ENCODE assay signal across 1 cellular context in the genomic region with DNA sequence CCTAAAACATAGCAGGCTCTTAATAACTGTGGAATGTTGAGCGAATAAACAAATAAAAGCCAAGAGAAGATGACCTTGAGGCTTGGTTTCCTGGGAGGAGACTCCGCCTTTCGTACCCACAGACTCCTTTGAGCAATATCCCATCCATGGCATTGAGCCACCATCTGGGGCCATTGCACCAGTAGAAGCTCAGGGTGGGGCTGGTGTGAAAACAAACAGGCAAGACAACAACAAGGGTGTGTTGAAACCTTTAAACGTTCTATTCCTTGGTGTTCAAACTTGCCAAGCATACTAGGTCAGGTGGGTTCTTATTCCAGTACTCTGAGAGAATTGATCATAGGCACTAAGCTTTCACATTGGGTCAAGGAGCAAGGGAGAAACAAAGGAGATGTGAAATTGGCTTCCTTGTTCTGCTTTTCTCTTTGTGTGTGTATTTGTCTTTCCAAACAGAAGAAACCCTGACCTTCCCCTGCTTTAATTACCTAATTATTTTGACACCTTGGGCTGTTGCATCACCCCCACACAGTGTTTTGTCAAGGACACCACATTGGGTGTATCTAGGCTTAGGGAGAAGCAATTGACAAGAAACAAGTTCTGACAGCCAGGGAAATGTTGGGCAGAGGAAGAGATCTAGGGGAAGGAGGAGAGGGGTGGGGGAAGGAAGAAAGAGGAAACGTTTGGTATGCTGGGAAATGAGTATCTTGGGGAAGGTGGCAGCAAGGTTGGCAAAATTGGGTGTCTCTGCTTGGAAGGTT.
TF ChIP-seq lines count a peak whose summit lies in the region.

No MANE protein-coding gene starts in this region.

TF ChIP-seq in GM23338, 12 proteins besides CTCF, POLR2A, EP300 and RAD21 (continued from another document):
- no peak for TF ChIP-seq ZNF462 (CRISPR knock-in tag; IDR thresholded peaks at IDR 0.05)
- TF ChIP-seq EZH2 (IDR thresholded peaks at IDR 0.05; ENCODE audit: low read depth, unreplicated experiment) = no peak
- TF ChIP-seq ZNF331 (CRISPR knock-in tag; IDR thresholded peaks at IDR 0.05; ENCODE audit: low read depth) = no peak
- no peak for TF ChIP-seq REST (IDR thresholded peaks at IDR 0.05; ENCODE audit: unreplicated experiment)
- no peak for TF ChIP-seq NANOG (IDR thresholded peaks at IDR 0.05; ENCODE audit: borderline replicate concordance)
